ENCODE assay signal across 15 cellular contexts in the genomic region with DNA sequence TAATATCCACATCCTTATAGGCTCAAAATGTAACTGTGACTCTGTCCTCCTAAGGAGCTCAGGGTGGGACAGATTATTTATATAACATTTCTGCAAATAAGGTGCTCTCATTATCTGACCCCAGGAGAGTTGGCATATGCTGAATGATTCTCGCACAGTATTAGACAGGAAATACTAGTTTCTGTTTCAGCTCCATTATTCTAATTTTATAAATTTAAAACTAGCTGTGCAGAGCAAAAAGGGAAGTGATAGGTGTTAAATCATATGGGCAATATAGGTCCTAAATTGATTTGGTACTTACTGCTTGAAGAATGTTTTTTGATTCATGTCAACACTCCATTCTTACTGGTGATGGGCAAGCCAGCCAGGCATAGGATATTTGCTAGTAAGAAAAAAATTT.
DNase-seq lines count a peak whose midpoint lies in the region; ATAC-seq and TF ChIP-seq lines count a peak whose summit lies in the region.
"Had no signal": no experiment of that assay in that cellular context is flagged by ENCODE, and none has a peak within 500 bp of the region (broad histone marks: within the 10 kb centered on the region; RNA-seq: fewer than 3 reads in every experiment).

No MANE protein-coding gene starts in this region.

- H3K4me3 ChIP-seq in dorsolateral prefrontal cortex, result no peak overlapping the region
- H3K4me3 ChIP-seq: GM23338, transverse colon had no signal

- H3K27me3 ChIP-seq in dorsolateral prefrontal cortex, result peaks cover 0 to 54% (median 4%) of the 10 kb centered on the region in 45 donors
- H3K27me3 ChIP-seq: transverse colon had no signal

- no peak for DNase-seq in NCI-H524 (lab: John Stamatoyannopoulos, UW)
- no peak for DNase-seq in NCI-H1930 (lab: John Stamatoyannopoulos, UW)
- no peak for DNase-seq in NCI-H2171 treated with DMSO at 0.1 percent for 48 hours (lab: John Stamatoyannopoulos, UW)
- no peak for DNase-seq in dorsolateral prefrontal cortex
- DNase-seq: EL, islet precursor cell, NCI-H187 treated with DMSO at 0.1 percent for 48 hours, T-helper 9 cell, transverse colon had no signal

- intact Hi-C loops in dorsolateral prefrontal cortex (cut with DNase I), result no loop called here

- H3K27ac ChIP-seq in dorsolateral prefrontal cortex, result no peak overlapping the region
- H3K27ac ChIP-seq: transverse colon had no signal

- no peak for TF ChIP-seq CTCF in dorsolateral prefrontal cortex (IDR thresholded peaks at IDR 0.05 in 54 of 56, conservative IDR thresholded peaks at IDR 0.05 in 2 of 56; ENCODE audit: low read depth in 1 of 56, partially characterized antibody in 56 of 56)

- peak; percentile 73 for ATAC-seq in GM18498 (IDR thresholded peaks at IDR 0.05; ENCODE audit: unreplicated experiment)
- peak; percentile 49 for ATAC-seq in GM19463 (IDR thresholded peaks at IDR 0.05; ENCODE audit: unreplicated experiment)
- ATAC-seq in HG02840 (IDR thresholded peaks at IDR 0.05; ENCODE audit: low FRiP score, unreplicated experiment), result peak; percentile 44
- ATAC-seq in HG03469 (IDR thresholded peaks at IDR 0.05; ENCODE audit: unreplicated experiment), result peak; percentile 38
- ATAC-seq: GM23338, HepG2 had no signal
